2 cellular contexts compared by ENCODE assay signal in the genomic region with DNA sequence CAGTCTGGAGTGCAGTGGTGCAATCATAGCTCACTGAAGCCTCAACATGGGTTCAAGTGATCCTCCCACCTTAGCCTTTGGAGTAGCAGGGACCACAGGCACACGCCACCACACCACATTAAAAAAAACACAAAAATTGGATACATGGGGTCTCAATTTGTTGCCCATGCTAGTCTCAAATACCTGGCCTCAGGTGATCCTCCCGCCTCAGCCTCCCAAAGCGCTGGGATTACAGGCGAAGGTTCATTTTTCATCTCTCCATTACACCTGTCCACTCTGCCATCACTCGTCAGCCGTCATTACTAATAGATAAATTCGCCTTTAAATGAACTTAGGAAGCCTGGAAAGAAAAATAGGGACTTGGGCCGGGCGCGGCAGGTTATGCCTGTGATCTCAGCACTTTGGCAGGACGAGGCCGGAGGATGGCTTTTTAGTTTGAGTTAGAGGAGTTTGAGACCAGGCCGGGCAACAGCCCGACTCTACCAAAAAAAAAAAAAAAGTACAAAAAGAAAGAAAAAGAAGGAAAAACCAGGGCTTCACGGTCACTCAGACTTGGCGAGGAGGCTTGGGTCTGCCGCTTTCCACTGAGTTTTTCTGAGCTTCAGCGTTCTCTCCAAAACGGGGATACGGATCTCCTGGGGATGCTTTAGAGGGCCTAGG.
TF ChIP-seq lines count a peak whose summit lies in the region.

No MANE protein-coding gene starts in this region.

TF ChIP-seq in GM23338, 12 proteins besides CTCF, POLR2A, EP300 and RAD21 (continued from another document):
- TF ChIP-seq, protein P1, sequence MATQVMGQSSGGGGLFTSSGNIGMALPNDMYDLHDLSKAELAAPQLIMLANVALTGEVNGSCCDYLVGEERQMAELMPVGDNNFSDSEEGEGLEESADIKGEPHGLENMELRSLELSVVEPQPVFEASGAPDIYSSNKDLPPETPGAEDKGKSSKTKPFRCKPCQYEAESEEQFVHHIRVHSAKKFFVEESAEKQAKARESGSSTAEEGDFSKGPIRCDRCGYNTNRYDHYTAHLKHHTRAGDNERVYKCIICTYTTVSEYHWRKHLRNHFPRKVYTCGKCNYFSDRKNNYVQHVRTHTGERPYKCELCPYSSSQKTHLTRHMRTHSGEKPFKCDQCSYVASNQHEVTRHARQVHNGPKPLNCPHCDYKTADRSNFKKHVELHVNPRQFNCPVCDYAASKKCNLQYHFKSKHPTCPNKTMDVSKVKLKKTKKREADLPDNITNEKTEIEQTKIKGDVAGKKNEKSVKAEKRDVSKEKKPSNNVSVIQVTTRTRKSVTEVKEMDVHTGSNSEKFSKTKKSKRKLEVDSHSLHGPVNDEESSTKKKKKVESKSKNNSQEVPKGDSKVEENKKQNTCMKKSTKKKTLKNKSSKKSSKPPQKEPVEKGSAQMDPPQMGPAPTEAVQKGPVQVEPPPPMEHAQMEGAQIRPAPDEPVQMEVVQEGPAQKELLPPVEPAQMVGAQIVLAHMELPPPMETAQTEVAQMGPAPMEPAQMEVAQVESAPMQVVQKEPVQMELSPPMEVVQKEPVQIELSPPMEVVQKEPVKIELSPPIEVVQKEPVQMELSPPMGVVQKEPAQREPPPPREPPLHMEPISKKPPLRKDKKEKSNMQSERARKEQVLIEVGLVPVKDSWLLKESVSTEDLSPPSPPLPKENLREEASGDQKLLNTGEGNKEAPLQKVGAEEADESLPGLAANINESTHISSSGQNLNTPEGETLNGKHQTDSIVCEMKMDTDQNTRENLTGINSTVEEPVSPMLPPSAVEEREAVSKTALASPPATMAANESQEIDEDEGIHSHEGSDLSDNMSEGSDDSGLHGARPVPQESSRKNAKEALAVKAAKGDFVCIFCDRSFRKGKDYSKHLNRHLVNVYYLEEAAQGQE (IDR thresholded peaks at IDR 0.05; ENCODE audit: unreplicated experiment) = no peak
- TF ChIP-seq, protein P2, sequence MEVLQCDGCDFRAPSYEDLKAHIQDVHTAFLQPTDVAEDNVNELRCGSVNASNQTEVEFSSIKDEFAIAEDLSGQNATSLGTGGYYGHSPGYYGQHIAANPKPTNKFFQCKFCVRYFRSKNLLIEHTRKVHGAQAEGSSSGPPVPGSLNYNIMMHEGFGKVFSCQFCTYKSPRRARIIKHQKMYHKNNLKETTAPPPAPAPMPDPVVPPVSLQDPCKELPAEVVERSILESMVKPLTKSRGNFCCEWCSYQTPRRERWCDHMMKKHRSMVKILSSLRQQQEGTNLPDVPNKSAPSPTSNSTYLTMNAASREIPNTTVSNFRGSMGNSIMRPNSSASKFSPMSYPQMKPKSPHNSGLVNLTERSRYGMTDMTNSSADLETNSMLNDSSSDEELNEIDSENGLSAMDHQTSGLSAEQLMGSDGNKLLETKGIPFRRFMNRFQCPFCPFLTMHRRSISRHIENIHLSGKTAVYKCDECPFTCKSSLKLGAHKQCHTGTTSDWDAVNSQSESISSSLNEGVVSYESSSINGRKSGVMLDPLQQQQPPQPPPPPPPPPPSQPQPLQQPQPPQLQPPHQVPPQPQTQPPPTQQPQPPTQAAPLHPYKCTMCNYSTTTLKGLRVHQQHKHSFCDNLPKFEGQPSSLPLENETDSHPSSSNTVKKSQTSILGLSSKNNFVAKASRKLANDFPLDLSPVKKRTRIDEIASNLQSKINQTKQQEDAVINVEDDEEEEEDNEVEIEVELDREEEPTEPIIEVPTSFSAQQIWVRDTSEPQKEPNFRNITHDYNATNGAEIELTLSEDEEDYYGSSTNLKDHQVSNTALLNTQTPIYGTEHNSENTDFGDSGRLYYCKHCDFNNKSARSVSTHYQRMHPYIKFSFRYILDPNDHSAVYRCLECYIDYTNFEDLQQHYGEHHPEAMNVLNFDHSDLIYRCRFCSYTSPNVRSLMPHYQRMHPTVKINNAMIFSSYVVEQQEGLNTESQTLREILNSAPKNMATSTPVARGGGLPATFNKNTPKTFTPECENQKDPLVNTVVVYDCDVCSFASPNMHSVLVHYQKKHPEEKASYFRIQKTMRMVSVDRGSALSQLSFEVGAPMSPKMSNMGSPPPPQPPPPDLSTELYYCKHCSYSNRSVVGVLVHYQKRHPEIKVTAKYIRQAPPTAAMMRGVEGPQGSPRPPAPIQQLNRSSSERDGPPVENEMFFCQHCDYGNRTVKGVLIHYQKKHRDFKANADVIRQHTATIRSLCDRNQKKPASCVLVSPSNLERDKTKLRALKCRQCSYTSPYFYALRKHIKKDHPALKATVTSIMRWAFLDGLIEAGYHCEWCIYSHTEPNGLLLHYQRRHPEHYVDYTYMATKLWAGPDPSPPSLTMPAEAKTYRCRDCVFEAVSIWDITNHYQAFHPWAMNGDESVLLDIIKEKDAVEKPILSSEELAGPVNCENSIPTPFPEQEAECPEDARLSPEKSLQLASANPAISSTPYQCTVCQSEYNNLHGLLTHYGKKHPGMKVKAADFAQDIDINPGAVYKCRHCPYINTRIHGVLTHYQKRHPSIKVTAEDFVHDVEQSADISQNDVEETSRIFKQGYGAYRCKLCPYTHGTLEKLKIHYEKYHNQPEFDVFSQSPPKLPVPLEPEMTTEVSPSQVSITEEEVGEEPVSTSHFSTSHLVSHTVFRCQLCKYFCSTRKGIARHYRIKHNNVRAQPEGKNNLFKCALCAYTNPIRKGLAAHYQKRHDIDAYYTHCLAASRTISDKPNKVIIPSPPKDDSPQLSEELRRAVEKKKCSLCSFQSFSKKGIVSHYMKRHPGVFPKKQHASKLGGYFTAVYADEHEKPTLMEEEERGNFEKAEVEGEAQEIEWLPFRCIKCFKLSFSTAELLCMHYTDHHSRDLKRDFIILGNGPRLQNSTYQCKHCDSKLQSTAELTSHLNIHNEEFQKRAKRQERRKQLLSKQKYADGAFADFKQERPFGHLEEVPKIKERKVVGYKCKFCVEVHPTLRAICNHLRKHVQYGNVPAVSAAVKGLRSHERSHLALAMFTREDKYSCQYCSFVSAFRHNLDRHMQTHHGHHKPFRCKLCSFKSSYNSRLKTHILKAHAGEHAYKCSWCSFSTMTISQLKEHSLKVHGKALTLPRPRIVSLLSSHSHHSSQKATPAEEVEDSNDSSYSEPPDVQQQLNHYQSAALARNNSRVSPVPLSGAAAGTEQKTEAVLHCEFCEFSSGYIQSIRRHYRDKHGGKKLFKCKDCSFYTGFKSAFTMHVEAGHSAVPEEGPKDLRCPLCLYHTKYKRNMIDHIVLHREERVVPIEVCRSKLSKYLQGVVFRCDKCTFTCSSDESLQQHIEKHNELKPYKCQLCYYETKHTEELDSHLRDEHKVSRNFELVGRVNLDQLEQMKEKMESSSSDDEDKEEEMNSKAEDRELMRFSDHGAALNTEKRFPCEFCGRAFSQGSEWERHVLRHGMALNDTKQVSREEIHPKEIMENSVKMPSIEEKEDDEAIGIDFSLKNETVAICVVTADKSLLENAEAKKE (CRISPR knock-in tag; IDR thresholded peaks at IDR 0.05) = no peak

TF ChIP-seq in SK-N-SH treated with all-trans-retinoic acid at 6 μM for 48 hours, 23 proteins besides CTCF, POLR2A, EP300 and RAD21 (continued from another document):
- TF ChIP-seq, protein P3, sequence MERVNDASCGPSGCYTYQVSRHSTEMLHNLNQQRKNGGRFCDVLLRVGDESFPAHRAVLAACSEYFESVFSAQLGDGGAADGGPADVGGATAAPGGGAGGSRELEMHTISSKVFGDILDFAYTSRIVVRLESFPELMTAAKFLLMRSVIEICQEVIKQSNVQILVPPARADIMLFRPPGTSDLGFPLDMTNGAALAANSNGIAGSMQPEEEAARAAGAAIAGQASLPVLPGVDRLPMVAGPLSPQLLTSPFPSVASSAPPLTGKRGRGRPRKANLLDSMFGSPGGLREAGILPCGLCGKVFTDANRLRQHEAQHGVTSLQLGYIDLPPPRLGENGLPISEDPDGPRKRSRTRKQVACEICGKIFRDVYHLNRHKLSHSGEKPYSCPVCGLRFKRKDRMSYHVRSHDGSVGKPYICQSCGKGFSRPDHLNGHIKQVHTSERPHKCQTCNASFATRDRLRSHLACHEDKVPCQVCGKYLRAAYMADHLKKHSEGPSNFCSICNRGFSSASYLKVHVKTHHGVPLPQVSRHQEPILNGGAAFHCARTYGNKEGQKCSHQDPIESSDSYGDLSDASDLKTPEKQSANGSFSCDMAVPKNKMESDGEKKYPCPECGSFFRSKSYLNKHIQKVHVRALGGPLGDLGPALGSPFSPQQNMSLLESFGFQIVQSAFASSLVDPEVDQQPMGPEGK (CRISPR knock-in tag; IDR thresholded peaks at IDR 0.05; ENCODE audit: borderline replicate concordance) = no peak
- TF ChIP-seq, protein P4, sequence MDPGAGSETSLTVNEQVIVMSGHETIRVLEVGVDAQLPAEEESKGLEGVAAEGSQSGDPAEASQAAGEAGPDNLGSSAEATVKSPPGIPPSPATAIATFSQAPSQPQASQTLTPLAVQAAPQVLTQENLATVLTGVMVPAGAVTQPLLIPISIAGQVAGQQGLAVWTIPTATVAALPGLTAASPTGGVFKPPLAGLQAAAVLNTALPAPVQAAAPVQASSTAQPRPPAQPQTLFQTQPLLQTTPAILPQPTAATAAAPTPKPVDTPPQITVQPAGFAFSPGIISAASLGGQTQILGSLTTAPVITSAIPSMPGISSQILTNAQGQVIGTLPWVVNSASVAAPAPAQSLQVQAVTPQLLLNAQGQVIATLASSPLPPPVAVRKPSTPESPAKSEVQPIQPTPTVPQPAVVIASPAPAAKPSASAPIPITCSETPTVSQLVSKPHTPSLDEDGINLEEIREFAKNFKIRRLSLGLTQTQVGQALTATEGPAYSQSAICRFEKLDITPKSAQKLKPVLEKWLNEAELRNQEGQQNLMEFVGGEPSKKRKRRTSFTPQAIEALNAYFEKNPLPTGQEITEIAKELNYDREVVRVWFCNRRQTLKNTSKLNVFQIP (CRISPR knock-in tag; IDR thresholded peaks at IDR 0.05; ENCODE audit: borderline replicate concordance, low read depth) = no peak
